In genomic region chr6:138162104-138162946, GRCh38 we compare ENCODE assay signal across 8 cellular contexts. TPM values are rescaled to one million over a fixed set of nuclear protein-coding genes. Genes with fewer than 3 reads are reported as not detected.
DNase-seq lines count a peak whose midpoint lies in the region; ATAC-seq and TF ChIP-seq lines count a peak whose summit lies in the region.

No MANE protein-coding gene starts in this region.

- H3K18ac ChIP-seq in IMR-90 (ENCODE audit: low read depth, low read length), result no peak overlapping the region

- H3K14ac ChIP-seq in IMR-90 (replicated peaks; ENCODE audit: low read depth, low read length), result no peak overlapping the region

- H3K23ac ChIP-seq in IMR-90 (ENCODE audit: low read depth, low read length), result no peak overlapping the region

- CTCF ChIA-PET in IMR-90 (lab: Yijun Ruan, JAX), result no interaction called here
- CTCF ChIA-PET in activated CD4-positive, alpha-beta memory T cell treated with anti-CD3 and anti-CD28 coated beads, Interleukin-2, amount 10 ng/mL, durations not matched to agents 7 days and 5 days (lab: Charles Lee), result no interaction called here

- in situ Hi-C loops in IMR-90 (cut with MboI; ENCODE audit: low sequenced_read_pairs), result no loop called here

- H4K20me1 ChIP-seq in IMR-90 (ENCODE audit: insufficient read depth, low read length), result no peaks in the 10 kb centered on the region

- no peak overlapping the region for H2AK5ac ChIP-seq in IMR-90 (ENCODE audit: low read depth, low read length)

- no peaks in the 10 kb centered on the region for H3K79me1 ChIP-seq in IMR-90 (ENCODE audit: low read depth in 1 of 2, low read length in 2 of 2)

- H2BK20ac ChIP-seq in IMR-90 (ENCODE audit: low read depth, low read length), result no peak overlapping the region

- no peak for TF ChIP-seq POLR2A in IMR-90 (IDR thresholded peaks at IDR 0.05; ENCODE audit: low read depth, low read length)

- H3K56ac ChIP-seq in IMR-90 (ENCODE audit: extremely low read depth, insufficient read depth, low read length), result no peak overlapping the region

- H3K4me1 Mint-ChIP-seq in CD4-positive, CD25-positive, alpha-beta regulatory T cell, result peaks cover 0 to 16% (median 3%) of the 10 kb centered on the region in 4 donors
- H3K4me1 Mint-ChIP-seq in activated CD4-positive, alpha-beta memory T cell treated with anti-CD3 and anti-CD28 coated beads, Interleukin-2, amount 10 ng/mL, durations not matched to agents 7 days and 5 days, result peaks cover 13% of the 10 kb centered on the region

- no peak overlapping the region for H4K8ac ChIP-seq in IMR-90 (ENCODE audit: low read depth in 2 of 2, low read length in 2 of 2)

- no peak overlapping the region for H4K91ac ChIP-seq in IMR-90 (ENCODE audit: insufficient read depth, low read depth, low read length)

- H3K4me3 ChIP-seq in CD4-positive, CD25-positive, alpha-beta regulatory T cell (ENCODE audit: low read depth, low read length), result peak overlapping the region; percentile 24
- peak overlapping the region; percentile 60 for H3K4me3 ChIP-seq in IMR-90 (ENCODE audit: insufficient read depth, low read depth, low read length)

- H2BK120ac ChIP-seq in IMR-90 (ENCODE audit: low read depth, low read length), result no peak overlapping the region

- H3K9me3 ChIP-seq in CD4-positive, CD25-positive, alpha-beta regulatory T cell (ENCODE audit: control insufficient read depth in 2 of 2, low read length in 2 of 2), result no peaks in the 10 kb centered on the region
- peaks cover 3% of the 10 kb centered on the region for H3K9me3 ChIP-seq in IMR-90 (ENCODE audit: control insufficient read depth, insufficient read depth, low read length)

- DNase-seq in CD4-positive, CD25-positive, alpha-beta regulatory T cell, result no peak
- DNase-seq in GM20000 (ENCODE audit: low spot score), result peak; percentile 27
- no peak for DNase-seq in IMR-90
- DNase-seq in activated CD4-positive, alpha-beta memory T cell treated with anti-CD3 and anti-CD28 coated beads, Interleukin-2, amount 10 ng/mL, durations not matched to agents 7 days and 5 days, result no peak
- peak; percentile 37 for DNase-seq in glomerular visceral epithelial cell (ENCODE audit: extremely low spot score)
- DNase-seq in omental fat pad (ENCODE audit: low spot score), result no peak
- no peak for DNase-seq in NCI-H2081 treated with DMSO at 0.1 percent for 48 hours (lab: John Stamatoyannopoulos, UW)

- H3K9ac ChIP-seq in IMR-90 (ENCODE audit: low read depth, low read length), result no peak overlapping the region

- H3K4me2 ChIP-seq in IMR-90 (ENCODE audit: low read depth, low read length), result peak overlapping the region; percentile 80

- WGBS in IMR-90 (ENCODE audit: extremely low coverage in 2 of 2, insufficient read length in 1 of 2), 2 experiments, result 4% methylated on average over 22 of the region's 53 CpGs; no CpG with 5 or more reads in 1 of the 2 experiments

- H3K27me3 ChIP-seq in CD4-positive, CD25-positive, alpha-beta regulatory T cell (ENCODE audit: control insufficient read depth, insufficient read depth, low read length), result peaks cover 39% of the 10 kb centered on the region
- peaks cover 61% of the 10 kb centered on the region for H3K27me3 ChIP-seq in IMR-90 (ENCODE audit: control insufficient read depth, insufficient read depth, low read length)

- peak in 1 of 2 donors; percentile 19 for ATAC-seq in CD4-positive, CD25-positive, alpha-beta regulatory T cell (ENCODE audit: low read depth in 2 of 2)
- ATAC-seq in IMR-90 (ENCODE audit: low read depth) (peak; percentile 48), omental fat pad (ENCODE audit: low FRiP score) (peak; percentile 61), HG03378 (IDR thresholded peaks at IDR 0.05; ENCODE audit: unreplicated experiment) (no peak)

- peak overlapping the region in 1 of 3 donors; percentile 13 for H3K27ac Mint-ChIP-seq in CD4-positive, CD25-positive, alpha-beta regulatory T cell
- H3K27ac Mint-ChIP-seq in activated CD4-positive, alpha-beta memory T cell treated with anti-CD3 and anti-CD28 coated beads, Interleukin-2, amount 10 ng/mL, durations not matched to agents 7 days and 5 days, result no peak overlapping the region

- no peak overlapping the region for H4K5ac ChIP-seq in IMR-90 (ENCODE audit: low read depth, low read length)

- H2BK15ac ChIP-seq in IMR-90 (ENCODE audit: low read depth, low read length), result no peak overlapping the region

- H3K27me3 Mint-ChIP-seq in CD4-positive, CD25-positive, alpha-beta regulatory T cell, result peaks cover 55% of the 10 kb centered on the region
- H3K27me3 Mint-ChIP-seq in activated CD4-positive, alpha-beta memory T cell treated with anti-CD3 and anti-CD28 coated beads, Interleukin-2, amount 10 ng/mL, durations not matched to agents 7 days and 5 days, result peaks cover 62% of the 10 kb centered on the region

- peaks cover 13% of the 10 kb centered on the region for H3K4me1 ChIP-seq in CD4-positive, CD25-positive, alpha-beta regulatory T cell (ENCODE audit: control insufficient read depth, insufficient read depth, low read length, poor library complexity, severe bottlenecking)
- peaks cover 2% of the 10 kb centered on the region for H3K4me1 ChIP-seq in IMR-90 (ENCODE audit: control insufficient read depth, insufficient read depth, low read length)

- no peak overlapping the region for H2BK5ac ChIP-seq in IMR-90 (ENCODE audit: low read depth, low read length, poor library complexity, severe bottlenecking)

- no peak overlapping the region for H2AK9ac ChIP-seq in IMR-90 (replicated peaks; ENCODE audit: low read depth, low read length, poor library complexity)

- peaks cover 0 to under 1% (median 0%) of the 10 kb centered on the region in 7 donors for H3K9me3 Mint-ChIP-seq in CD4-positive, CD25-positive, alpha-beta regulatory T cell
- H3K9me3 Mint-ChIP-seq in activated CD4-positive, alpha-beta memory T cell treated with anti-CD3 and anti-CD28 coated beads, Interleukin-2, amount 10 ng/mL, durations not matched to agents 7 days and 5 days, result no peaks in the 10 kb centered on the region

- no peaks in the 10 kb centered on the region for H3K36me3 Mint-ChIP-seq in CD4-positive, CD25-positive, alpha-beta regulatory T cell
- H3K36me3 Mint-ChIP-seq in activated CD4-positive, alpha-beta memory T cell treated with anti-CD3 and anti-CD28 coated beads, Interleukin-2, amount 10 ng/mL, durations not matched to agents 7 days and 5 days (ENCODE audit: low read depth), result no peaks in the 10 kb centered on the region

- H3K27ac ChIP-seq in CD4-positive, CD25-positive, alpha-beta regulatory T cell (ENCODE audit: insufficient read depth, low read length, poor library complexity, severe bottlenecking), result no peak overlapping the region
- H3K27ac ChIP-seq in IMR-90 (ENCODE audit: insufficient read depth, low read length), result no peak overlapping the region

- TF ChIP-seq RAD21 in IMR-90 (IDR thresholded peaks at IDR 0.05; ENCODE audit: low read length), result no peak

- peak overlapping the region; percentile 56 to 86 (median 76) for H3K4me3 Mint-ChIP-seq in CD4-positive, CD25-positive, alpha-beta regulatory T cell
- H3K4me3 Mint-ChIP-seq in activated CD4-positive, alpha-beta memory T cell treated with anti-CD3 and anti-CD28 coated beads, Interleukin-2, amount 10 ng/mL, durations not matched to agents 7 days and 5 days, result peak overlapping the region; percentile 71

- BruUV-seq in IMR-90 (replicated peaks; lab: Mats Ljungman, UMichigan), result no TSS peak

- TF ChIP-seq CTCF in GM20000 (IDR thresholded peaks at IDR 0.05; ENCODE audit: extremely low read depth, missing control alignments), result no peak
- no peak for TF ChIP-seq CTCF in IMR-90 (conservative IDR thresholded peaks at IDR 0.05; ENCODE audit: low read depth, low read length)
- TF ChIP-seq CTCF in omental fat pad (IDR thresholded peaks at IDR 0.05), result no peak

- H3K9me1 ChIP-seq in IMR-90 (ENCODE audit: insufficient read depth, low read length), result no peaks in the 10 kb centered on the region

- peak overlapping the region; percentile 84 for H2AFZ ChIP-seq in IMR-90 (replicated peaks; ENCODE audit: low read length, poor library complexity)

- H3K4ac ChIP-seq in IMR-90 (ENCODE audit: low read depth, low read length), result no peak overlapping the region

- no peaks in the 10 kb centered on the region for H3K36me3 ChIP-seq in CD4-positive, CD25-positive, alpha-beta regulatory T cell (ENCODE audit: control insufficient read depth, insufficient read depth, low read length)
- H3K36me3 ChIP-seq in IMR-90 (ENCODE audit: control insufficient read depth, insufficient read depth, low read length), result no peaks in the 10 kb centered on the region

- POLR2A ChIA-PET in IMR-90 (lab: Charles Lee; ENCODE audit: unreplicated experiment), result no interaction called here
- POLR2A ChIA-PET in activated CD4-positive, alpha-beta memory T cell treated with anti-CD3 and anti-CD28 coated beads, Interleukin-2, amount 10 ng/mL, durations not matched to agents 7 days and 5 days (lab: Charles Lee), result no interaction called here

- intact Hi-C loops in IMR-90 (cut with micrococcal nuclease), result no loop called here

- dilution Hi-C loops in IMR-90 (cut with HindIII; ENCODE audit: low sequenced_read_pairs, unreplicated experiment), result no loop called here

RNA-seq across cellular contexts. Expression of gene ARFGEF3, which starts 0.6 kb away (rescaled TPM):
- total RNA-seq in CD4-positive, CD25-positive, alpha-beta regulatory T cell, result not detected
- polyA plus RNA-seq in CD4-positive, CD25-positive, alpha-beta regulatory T cell, result not detected
- under 0.01 TPM in 2 replicates for total RNA-seq in IMR-90 (2012; rRNA removed)
- polyA plus RNA-seq in IMR-90 (2012; rRNA removed), result 0.01 and 0.02 TPM in 2 replicates
- polyA plus RNA-seq in IMR-90 (2012; cell fraction: cytosol; rRNA removed), result 0.01 and 0.02 TPM in 2 replicates
- polyA plus RNA-seq in IMR-90 (2012; cell fraction: nucleus; rRNA removed; ENCODE audit: low replicate concordance), result under 0.01 and 0.01 TPM in 2 replicates
- under 1 TPM; 0.50 to 0.55 TPM for total RNA-seq in activated CD4-positive, alpha-beta memory T cell treated with anti-CD3 and anti-CD28 coated beads, Interleukin-2, amount 10 ng/mL, durations not matched to agents 7 days and 5 days
- 10 to 100 TPM in 1 of 4 donors, 1 to 10 TPM in 3; 4.3 to 12.7 (median 6.8) TPM for total RNA-seq in omental fat pad

RNA-seq across cellular contexts. Expression of gene PERP, which starts 55.1 kb away (rescaled TPM):
- 2.3 TPM for total RNA-seq in CD4-positive, CD25-positive, alpha-beta regulatory T cell
- polyA plus RNA-seq in CD4-positive, CD25-positive, alpha-beta regulatory T cell, result 10 to 100 TPM in 2 of 4 donors, 1 to 10 TPM in 2; 4.0 to 12.4 (median 8.1) TPM
- total RNA-seq in IMR-90 (2012; rRNA removed), result 7.7 and 11.7 TPM in 2 replicates
- 21.2 and 21.4 TPM in 2 replicates for polyA plus RNA-seq in IMR-90 (2012; rRNA removed)
- polyA plus RNA-seq in IMR-90 (2012; cell fraction: cytosol; rRNA removed), result 13.5 and 26.4 TPM in 2 replicates
- polyA plus RNA-seq in IMR-90 (2012; cell fraction: nucleus; rRNA removed; ENCODE audit: low replicate concordance), result 6.8 and 7.7 TPM in 2 replicates
- 10 to 100 TPM; 18.0 to 19.0 TPM for total RNA-seq in activated CD4-positive, alpha-beta memory T cell treated with anti-CD3 and anti-CD28 coated beads, Interleukin-2, amount 10 ng/mL, durations not matched to agents 7 days and 5 days
- total RNA-seq in omental fat pad, result 10 to 100 TPM in 3 of 4 donors, 1 to 10 TPM in 1; 7.6 to 75.4 (median 23.1) TPM

RNA-seq across cellular contexts. Expression of gene PBOV1, which starts 56.0 kb away (rescaled TPM):
- not detected for total RNA-seq in CD4-positive, CD25-positive, alpha-beta regulatory T cell
- polyA plus RNA-seq in CD4-positive, CD25-positive, alpha-beta regulatory T cell, result not detected
- total RNA-seq in IMR-90 (2012; rRNA removed) (not detected in 2 replicates), omental fat pad (not detected)
- not detected in 2 replicates for polyA plus RNA-seq in IMR-90 (2012; rRNA removed)
- polyA plus RNA-seq in IMR-90 (2012; cell fraction: cytosol; rRNA removed), result not detected in 2 replicates
- not detected in 2 replicates for polyA plus RNA-seq in IMR-90 (2012; cell fraction: nucleus; rRNA removed; ENCODE audit: low replicate concordance)
- total RNA-seq in activated CD4-positive, alpha-beta memory T cell treated with anti-CD3 and anti-CD28 coated beads, Interleukin-2, amount 10 ng/mL, durations not matched to agents 7 days and 5 days, result not detected

Comparison
In these comparisons a context has a peak if more than half of its experiments do, and no peak if none do; other contexts are left out.
1. DNase-seq: peak in GM20000 (single experiment) and glomerular visceral epithelial cell (single experiment); none in CD4-positive, CD25-positive, alpha-beta regulatory T cell (0 of 3), IMR-90 (single experiment), activated CD4-positive, alpha-beta memory T cell treated with anti-CD3 and anti-CD28 coated beads, Interleukin-2, amount 10 ng/mL, durations not matched to agents 7 days and 5 days (single experiment), omental fat pad (single experiment) and NCI-H2081 treated with DMSO at 0.1 percent for 48 hours (single experiment).